Comparison of ENCODE assay signal across 1 cellular context in the genomic region with DNA sequence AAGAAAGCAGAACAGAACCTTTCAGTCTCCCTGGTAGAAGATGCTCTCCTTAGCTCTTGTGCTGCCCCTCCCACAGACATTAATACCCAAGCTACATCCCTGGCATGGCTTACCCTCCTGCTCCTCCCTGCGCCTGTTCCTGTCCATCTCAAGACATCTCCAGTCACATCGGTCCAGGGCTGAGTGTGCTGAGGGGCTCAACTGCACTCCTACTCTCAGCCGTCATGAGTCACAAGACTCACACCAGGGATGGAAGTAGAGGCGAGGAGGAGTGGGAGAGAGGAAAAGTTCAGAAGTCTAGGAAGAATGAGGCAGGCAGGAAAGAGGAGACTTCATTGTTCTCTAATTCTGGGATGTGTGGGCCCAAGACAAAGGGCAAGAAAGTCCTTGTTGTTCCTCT.
TF ChIP-seq lines count a peak whose summit lies in the region.

No MANE protein-coding gene starts in this region.

TF ChIP-seq in K562, 482 proteins besides CTCF, POLR2A, EP300 and RAD21:
- TF ChIP-seq HDAC2 (IDR thresholded peaks at IDR 0.05) (no peak), ZNF764 (CRISPR knock-in tag; IDR thresholded peaks at IDR 0.05; ENCODE audit: low read depth) (no peak), NELFE (IDR thresholded peaks at IDR 0.05; ENCODE audit: insufficient read depth, insufficient read length) (no peak), ZNF57 (CRISPR knock-in tag; IDR thresholded peaks at IDR 0.05) (no peak), ZNF24 (IDR thresholded peaks at IDR 0.05) (no peak), BCL6 (CRISPR knock-in tag; IDR thresholded peaks at IDR 0.05) (no peak), ZBTB1 (CRISPR knock-in tag; IDR thresholded peaks at IDR 0.05; ENCODE audit: borderline replicate concordance, low read depth) (no peak), SMAD1 (IDR thresholded peaks at IDR 0.05; ENCODE audit: low read depth, low read length, partially characterized antibody) (no peak)
- TF ChIP-seq, protein P1, sequence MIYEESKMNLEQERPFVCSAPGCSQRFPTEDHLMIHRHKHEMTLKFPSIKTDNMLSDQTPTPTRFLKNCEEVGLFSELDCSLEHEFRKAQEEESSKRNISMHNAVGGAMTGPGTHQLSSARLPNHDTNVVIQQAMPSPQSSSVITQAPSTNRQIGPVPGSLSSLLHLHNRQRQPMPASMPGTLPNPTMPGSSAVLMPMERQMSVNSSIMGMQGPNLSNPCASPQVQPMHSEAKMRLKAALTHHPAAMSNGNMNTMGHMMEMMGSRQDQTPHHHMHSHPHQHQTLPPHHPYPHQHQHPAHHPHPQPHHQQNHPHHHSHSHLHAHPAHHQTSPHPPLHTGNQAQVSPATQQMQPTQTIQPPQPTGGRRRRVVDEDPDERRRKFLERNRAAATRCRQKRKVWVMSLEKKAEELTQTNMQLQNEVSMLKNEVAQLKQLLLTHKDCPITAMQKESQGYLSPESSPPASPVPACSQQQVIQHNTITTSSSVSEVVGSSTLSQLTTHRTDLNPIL (CRISPR knock-in tag; IDR thresholded peaks at IDR 0.05), result no peak
